In the genomic region with DNA sequence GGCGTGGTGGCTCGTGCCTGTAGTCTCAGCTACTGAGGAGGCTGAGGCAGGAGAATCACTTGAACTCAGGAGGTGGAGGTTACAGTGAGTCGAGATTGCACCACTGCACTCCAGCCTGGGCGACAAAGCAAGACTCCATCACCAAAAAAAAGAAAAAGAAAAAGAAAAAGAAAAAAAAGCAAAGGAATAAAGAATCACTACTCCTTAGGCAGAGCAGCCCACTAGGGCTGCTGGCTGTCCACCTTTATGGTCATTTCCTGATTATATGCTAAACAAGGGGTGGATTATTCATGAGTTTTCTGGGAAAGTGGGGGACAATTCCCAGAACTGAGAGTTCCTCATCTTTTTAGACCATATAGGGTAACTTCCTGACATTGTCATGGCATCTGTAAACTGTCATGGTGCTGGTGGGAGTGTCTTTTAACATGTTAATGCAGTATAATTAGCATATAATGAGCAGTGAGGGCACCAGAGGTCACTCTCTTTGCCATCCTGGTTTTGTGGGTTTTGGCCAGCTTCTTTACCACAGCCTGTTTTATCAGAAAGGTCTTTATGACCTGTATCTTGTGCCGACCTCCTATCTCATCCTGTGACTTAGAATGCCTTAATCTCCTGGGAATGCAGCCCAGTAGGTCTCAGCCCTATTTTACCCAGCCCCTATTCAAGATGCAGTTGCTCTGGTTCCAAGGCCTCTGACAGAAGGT, we compare ENCODE assay signal across 8 cellular contexts. TPM values are rescaled to one million over a fixed set of nuclear protein-coding genes. Genes with fewer than 3 reads are reported as not detected.
A peak's percentile ranks its signal among the peaks of the same experiment; 100 is the strongest.
DNase-seq lines count a peak whose midpoint lies in the region; ATAC-seq, FAIRE-seq and TF ChIP-seq lines count a peak whose summit lies in the region.
"Not testable (repeated sequence)": the region's sequence is repeated elsewhere in the genome, so short reads cannot be mapped to it uniquely, and the experiment has no call there.
"Had no signal": no experiment of that assay in that cellular context is flagged by ENCODE, and none has a peak within 500 bp of the region (broad histone marks: within the 10 kb centered on the region; RNA-seq: fewer than 3 reads in every experiment).

No MANE protein-coding gene starts in this region.

- not testable (repeated sequence) for H3K9ac ChIP-seq in HUES64 (ENCODE audit: low read depth, low read length); GM12878 (ENCODE audit: control insufficient read depth, insufficient read depth, low read length)

- SMC1A ChIA-PET in GM12878 (lab: Charles Lee; ENCODE audit: uncharacterized antibody, unreplicated experiment), result not testable (repeated sequence)

- TF ChIP-seq CTCF in Calu3 (IDR thresholded peaks at IDR 0.05; ENCODE audit: unreplicated experiment); GM12878 (IDR thresholded peaks at IDR 0.05 in 2 of 3, conservative IDR thresholded peaks at IDR 0.05 in 1 of 3; ENCODE audit: control insufficient read depth in 2 of 3, extremely low read depth in 1 of 3, insufficient read depth in 1 of 3, low read depth in 3 of 3, low read length in 3 of 3); fibroblast of pulmonary artery (IDR thresholded peaks at IDR 0.05; ENCODE audit: low read length, missing control alignments): not testable (repeated sequence)

- not testable (repeated sequence) for TF ChIP-seq POLR2A in GM12878 (IDR thresholded peaks at IDR 0.05; ENCODE audit: low read depth, low read length)

- H3K4me1 ChIP-seq in HUES64 (ENCODE audit: insufficient read depth, low read length); GM12878 (ENCODE audit: control insufficient read depth, insufficient read depth, low read length): not testable (repeated sequence)

- H3K79me2 ChIP-seq in GM12878 (ENCODE audit: control insufficient read depth, insufficient read depth, low read length), result not testable (repeated sequence)

- not testable (repeated sequence) for H3K9me3 ChIP-seq in HUES64 (ENCODE audit: insufficient read depth, low read depth, low read length); GM12878 (replicated peaks; ENCODE audit: control insufficient read depth, insufficient read depth, low read length)

- peak overlapping the region; percentile 34; the same call in 1 of the 2 replicates for H3K27ac ChIP-seq in HUES64 (ENCODE audit: low read depth, low read length)
- H3K27ac ChIP-seq in GM12878 (ENCODE audit: control insufficient read depth, insufficient read depth), result not testable (repeated sequence)

- intact Hi-C loops in Calu3 (cut with micrococcal nuclease; ENCODE audit: unreplicated experiment), result loop anchor here (5.0 to 10.0 kb wide), 3 partner anchors 237 to 360 kb away; partner anchors contain the start of gene MRPL16
- intact Hi-C loops in GM12878 (cut with micrococcal nuclease; ENCODE audit: unreplicated experiment), result not testable (repeated sequence)

- H3K27ac Mint-ChIP-seq in Calu3 (ENCODE audit: unreplicated experiment), result peak overlapping the region; percentile 28

- not testable (repeated sequence) for H3K9me3 Mint-ChIP-seq in Calu3 (ENCODE audit: low read depth, unreplicated experiment)

- not testable (repeated sequence) for H3K36me3 ChIP-seq in HUES64 (ENCODE audit: insufficient read depth, low read length); GM12878 (ENCODE audit: control insufficient read depth in 2 of 2, insufficient read depth in 2 of 2, low read length in 1 of 2)

- RAD21 ChIA-PET in GM12878 (lab: Charles Lee; ENCODE audit: unreplicated experiment), result not testable (repeated sequence)

- H4K20me1 ChIP-seq in GM12878 (ENCODE audit: control insufficient read depth, insufficient read depth), result not testable (repeated sequence)

- 75% methylated on average over 4 of the region's 5 CpGs for WGBS in HUES64
- WGBS in GM12878 (ENCODE audit: insufficient coverage, insufficient replicate concordance, low lambda C conversion rate, missing lambda C conversion rate), result 66% methylated on average over 5 of the region's 5 CpGs

- not testable (repeated sequence) for BruUV-seq in Calu3 (replicated peaks; lab: Mats Ljungman, UMichigan); GM12878 (replicated peaks; lab: Mats Ljungman, UMichigan)

- not testable (repeated sequence) for FAIRE-seq in GM12878 (lab: Jason Lieb, UNC)

- H3K27me3 Mint-ChIP-seq in Calu3 (ENCODE audit: unreplicated experiment), result not testable (repeated sequence)

- not testable (repeated sequence) for H3K4me2 ChIP-seq in GM12878 (ENCODE audit: control insufficient read depth, insufficient read depth)

- TF ChIP-seq RAD21 in GM12878 (IDR thresholded peaks at IDR 0.05; ENCODE audit: insufficient read depth, low read depth, low read length), result not testable (repeated sequence)

- H3K4me3 ChIP-seq in HUES64 (ENCODE audit: low read length); GM12878; fibroblast of pulmonary artery (replicated peaks; ENCODE audit: low read depth, low read length): not testable (repeated sequence)

- H3K4me3 Mint-ChIP-seq in Calu3 (ENCODE audit: low read depth, unreplicated experiment), result not testable (repeated sequence)

- in situ Hi-C loops in GM12878 (cut with MboI), result not testable (repeated sequence)

- TF ChIP-seq EP300 in GM12878 (IDR thresholded peaks at IDR 0.05; ENCODE audit: borderline replicate concordance in 1 of 2, control insufficient read depth in 1 of 2, low read depth in 2 of 2, low read length in 2 of 2), result not testable (repeated sequence)

- H3K4me1 Mint-ChIP-seq in Calu3 (ENCODE audit: low read depth, unreplicated experiment), result peaks cover 52% of the 10 kb centered on the region

- DNase-seq in Calu3, result peak; percentile 11
- peak; percentile 1 for DNase-seq in NCI-H82 (lab: John Stamatoyannopoulos, UW)
- peak; percentile 50 for DNase-seq in SW480 (ENCODE audit: low spot score)
- not testable (repeated sequence) for DNase-seq in GM12878 (ENCODE audit: low read depth, low spot score)
- peak; percentile 45 for DNase-seq in fibroblast of pulmonary artery (ENCODE audit: low read depth)
- peak; percentile 27 for DNase-seq in myocyte (ENCODE audit: low read depth)

- not testable (repeated sequence) for ATAC-seq in GM12878

- peaks cover 42% of the 10 kb centered on the region for H3K36me3 Mint-ChIP-seq in Calu3 (ENCODE audit: insufficient read depth, unreplicated experiment)

- CTCF ChIA-PET in Calu3 (lab: Charles Lee), result not testable (repeated sequence)
- CTCF ChIA-PET in GM12878 (lab: Yijun Ruan, JAX), result interaction anchor here (1.3 to 2.7 kb wide), 2 partner anchors 10 kb away, joined by 6 to 24 read pairs; no protein-coding TSS in a partner anchor

- H2AFZ ChIP-seq in GM12878 (ENCODE audit: control insufficient read depth, low read depth, low read length), result not testable (repeated sequence)

- POLR2A ChIA-PET in GM12878 (lab: Charles Lee), result interaction anchor here (0.5 to 1.2 kb wide), 2 partner anchors 11 to 129 kb away, joined by 3 read pairs; no protein-coding TSS in a partner anchor

- not testable (repeated sequence) for H3K27me3 ChIP-seq in HUES64 (ENCODE audit: insufficient read depth, low read length); GM12878 (replicated peaks in 1 of 2; ENCODE audit: control insufficient read depth in 2 of 2, insufficient read depth in 2 of 2, low read length in 1 of 2)

TF ChIP-seq in GM12878, 131 proteins besides CTCF, POLR2A, EP300 and RAD21:
- 0 out of 2 replicates have a peak, but pooled peaks have one; percentile 31 for TF ChIP-seq NR2F1 (conservative IDR thresholded peaks at IDR 0.05)

RNA-seq across cellular contexts. Expression of gene OR4D9, which starts 36.4 kb away (rescaled TPM):
- total RNA-seq in Calu3 (2022) (not detected in 2 replicates), GM12878 (2014; rRNA removed) (not detected in 2 replicates), GM12878 (2014; rRNA removed; fragmentation: Illumina TruSeq; extraction: Trizol) (not detected in 2 replicates), GM12878 (2021) (not detected in 2 replicates), myocyte (not detected in 2 replicates)
- polyA plus RNA-seq in HUES64 (2013, experiment 1 of 2), result not detected
- not detected for polyA plus RNA-seq in HUES64 (2013, experiment 2 of 2)
- total RNA-seq in GM12878 (2013; cell fraction: nucleolus; rRNA removed), result not detected in 2 replicates
- not detected for polyA plus RNA-seq in GM12878 (2011; ENCODE audit: low read depth)
- polyA plus RNA-seq in GM12878 (2011; rRNA removed) (not detected in 2 replicates), GM12878 (2014; fragmentation: Illumina TruSeq; extraction: Trizol) (not detected in 2 replicates), GM12878 (2014; fragmentation: Nextera tagmentation; extraction: Ambion mirVana) (not detected), GM12878 (2014; rRNA removed) (not detected in 2 replicates), GM12878 (2016; fragmentation: Nextera tagmentation; extraction: Ambion mirVana) (not detected)
- not detected in 2 replicates for polyA plus RNA-seq in GM12878 (2011; cell fraction: cytosol; rRNA removed)
- polyA plus RNA-seq in GM12878 (2011; cell fraction: nucleus; rRNA removed), result not detected in 2 replicates
- not detected in 2 replicates for polyA plus RNA-seq in GM12878 (2012)
- polyA minus RNA-seq in GM12878 (2011; rRNA and poly(A)+ RNA removed), result not detected in 2 replicates
- polyA minus RNA-seq in GM12878 (2011; cell fraction: cytosol; rRNA and poly(A)+ RNA removed), result not detected in 2 replicates
- polyA minus RNA-seq in GM12878 (2011; cell fraction: nucleus; rRNA and poly(A)+ RNA removed), result not detected in 2 replicates
- polyA plus RNA-seq in myocyte (2012), result not detected
- polyA plus RNA-seq: BJ had no signal

RNA-seq across cellular contexts. Expression of gene OR4D11, which starts 44.4 kb away (rescaled TPM):
- not detected in 2 replicates for total RNA-seq in Calu3 (2022)
- not detected for polyA plus RNA-seq in HUES64 (2013, experiment 1 of 2)
- polyA plus RNA-seq in HUES64 (2013, experiment 2 of 2), result not detected
- not detected in 2 replicates for total RNA-seq in GM12878 (2013; cell fraction: nucleolus; rRNA removed)
- not detected in 2 replicates for total RNA-seq in GM12878 (2014; rRNA removed)
- not detected in 2 replicates for total RNA-seq in GM12878 (2014; rRNA removed; fragmentation: Illumina TruSeq; extraction: Trizol)
- not detected in 2 replicates for total RNA-seq in GM12878 (2021)
- not detected for polyA plus RNA-seq in GM12878 (2011; ENCODE audit: low read depth)
- polyA plus RNA-seq in GM12878 (2011; rRNA removed), result not detected in 2 replicates
- not detected in 2 replicates for polyA plus RNA-seq in GM12878 (2011; cell fraction: cytosol; rRNA removed)
- not detected in 2 replicates for polyA plus RNA-seq in GM12878 (2011; cell fraction: nucleus; rRNA removed)
- polyA plus RNA-seq in GM12878 (2012), result not detected in 2 replicates
- not detected in 2 replicates for polyA plus RNA-seq in GM12878 (2014; fragmentation: Illumina TruSeq; extraction: Trizol)
- polyA plus RNA-seq in GM12878 (2014; fragmentation: Nextera tagmentation; extraction: Ambion mirVana), result not detected
- not detected in 2 replicates for polyA plus RNA-seq in GM12878 (2014; rRNA removed)
- polyA plus RNA-seq in GM12878 (2016; fragmentation: Nextera tagmentation; extraction: Ambion mirVana), result not detected
- polyA minus RNA-seq in GM12878 (2011; rRNA and poly(A)+ RNA removed), result not detected in 2 replicates
- polyA minus RNA-seq in GM12878 (2011; cell fraction: cytosol; rRNA and poly(A)+ RNA removed), result not detected in 2 replicates
- polyA minus RNA-seq in GM12878 (2011; cell fraction: nucleus; rRNA and poly(A)+ RNA removed), result not detected in 2 replicates
- total RNA-seq in myocyte, result not detected in 2 replicates
- polyA plus RNA-seq in myocyte (2012), result not detected
- polyA plus RNA-seq: BJ had no signal
